ENCODE assay signal across 13 cellular contexts in genomic region chr2:221124542-221125235, GRCh38.
DNase-seq lines count a peak whose midpoint lies in the region; ATAC-seq, FAIRE-seq and TF ChIP-seq lines count a peak whose summit lies in the region.
"Had no signal": no experiment of that assay in that cellular context is flagged by ENCODE, and none has a peak within 500 bp of the region (broad histone marks: within the 10 kb centered on the region; RNA-seq: fewer than 3 reads in every experiment).

No MANE protein-coding gene starts in this region.

- no TSS peak for BruUV-seq in HepG2 (replicated peaks; lab: Mats Ljungman, UMichigan)

- no peak overlapping the region for H3K9ac ChIP-seq in HepG2 (ENCODE audit: insufficient read depth, low read depth, low read length)

- no peaks in the 10 kb centered on the region for H3K4me1 ChIP-seq in HepG2 (ENCODE audit: insufficient read depth, low read length)
- H3K4me1 ChIP-seq: SJSA1, transverse colon had no signal

- no peak for TF ChIP-seq POLR2A in HepG2 (IDR thresholded peaks at IDR 0.05; ENCODE audit: insufficient read depth in 1 of 2, low read depth in 2 of 2, low read length in 2 of 2)

- H3K36me3 ChIP-seq in HepG2 (replicated peaks in 1 of 2; ENCODE audit: control insufficient read depth in 1 of 2, insufficient read depth in 2 of 2, low read length in 2 of 2), result no peaks in the 10 kb centered on the region
- H3K36me3 ChIP-seq: neutrophil, SJSA1, transverse colon had no signal

- no peaks in the 10 kb centered on the region for H3K27me3 ChIP-seq in HepG2 (ENCODE audit: control insufficient read depth in 1 of 2, insufficient read depth in 2 of 2, low read length in 2 of 2)
- H3K27me3 ChIP-seq: neutrophil, SJSA1, transverse colon had no signal

- H3K9me3 Mint-ChIP-seq in WTC11 (peaks cover 28% of the 10 kb centered on the region), nephron (peaks cover 19% of the 10 kb centered on the region)

- no peak for TF ChIP-seq CTCF in WTC11 (IDR thresholded peaks at IDR 0.05)
- TF ChIP-seq CTCF in nephron (IDR thresholded peaks at IDR 0.05; ENCODE audit: unreplicated experiment in 3 of 3), result no peak
- no peak for TF ChIP-seq CTCF in HepG2 (CRISPR knock-in tag; IDR thresholded peaks at IDR 0.05)

- H3K4me1 Mint-ChIP-seq in WTC11, result peaks cover 6% of the 10 kb centered on the region
- H3K4me1 Mint-ChIP-seq in nephron, result peaks cover 17% of the 10 kb centered on the region
- H3K4me1 Mint-ChIP-seq: activated CD4-positive, alpha-beta memory T cell treated with anti-CD3 and anti-CD28 coated beads, Interleukin-2, amount 10 ng/mL, durations not matched to agents 7 days and 5 days; activated naive CD8-positive, alpha-beta T cell treated with anti-CD3 and anti-CD28 coated beads, Interleukin-2, amount 10 ng/mL, durations not matched to agents 7 days and 5 days had no signal

- H2AFZ ChIP-seq in HepG2 (ENCODE audit: low read length), result no peak overlapping the region

- TF ChIP-seq EP300 in HepG2 (IDR thresholded peaks at IDR 0.05; ENCODE audit: low read depth in 2 of 2, low read length in 2 of 2), result no peak
- TF ChIP-seq EP300 in HepG2 (CRISPR knock-in tag; IDR thresholded peaks at IDR 0.05; ENCODE audit: borderline replicate concordance), result no peak

- no peaks in the 10 kb centered on the region for H3K79me2 ChIP-seq in HepG2 (ENCODE audit: insufficient read depth, low read length)

- POLR2A ChIA-PET in WTC11 (lab: Charles Lee) (no interaction called here), HEK293T (lab: Yijun Ruan, JAX) (no interaction called here), HepG2 (lab: Yijun Ruan, JAX) (no interaction called here)

- H3K27me3 Mint-ChIP-seq in WTC11 (ENCODE audit: low read depth), result peaks cover 9% of the 10 kb centered on the region
- peaks cover 13% of the 10 kb centered on the region for H3K27me3 Mint-ChIP-seq in nephron (ENCODE audit: low read depth)
- H3K27me3 Mint-ChIP-seq: activated CD4-positive, alpha-beta memory T cell treated with anti-CD3 and anti-CD28 coated beads, Interleukin-2, amount 10 ng/mL, durations not matched to agents 7 days and 5 days; activated naive CD8-positive, alpha-beta T cell treated with anti-CD3 and anti-CD28 coated beads, Interleukin-2, amount 10 ng/mL, durations not matched to agents 7 days and 5 days had no signal

- H3K27ac Mint-ChIP-seq in WTC11 (no peak overlapping the region), nephron (peak overlapping the region in 2 of 3 experiments; percentile 26 to 57)
- H3K27ac Mint-ChIP-seq: activated CD4-positive, alpha-beta memory T cell treated with anti-CD3 and anti-CD28 coated beads, Interleukin-2, amount 10 ng/mL, durations not matched to agents 7 days and 5 days; activated naive CD8-positive, alpha-beta T cell treated with anti-CD3 and anti-CD28 coated beads, Interleukin-2, amount 10 ng/mL, durations not matched to agents 7 days and 5 days had no signal

- H3K4me3 Mint-ChIP-seq in WTC11 (no peak overlapping the region), nephron (no peak overlapping the region)
- H3K4me3 Mint-ChIP-seq: activated CD4-positive, alpha-beta memory T cell treated with anti-CD3 and anti-CD28 coated beads, Interleukin-2, amount 10 ng/mL, durations not matched to agents 7 days and 5 days; activated naive CD8-positive, alpha-beta T cell treated with anti-CD3 and anti-CD28 coated beads, Interleukin-2, amount 10 ng/mL, durations not matched to agents 7 days and 5 days had no signal

- peak; percentile 95 for ATAC-seq in WTC11
- ATAC-seq in HG03521 (IDR thresholded peaks at IDR 0.05; ENCODE audit: unreplicated experiment), result no peak
- no peak for ATAC-seq in HepG2

- in situ Hi-C loops in HepG2 (cut with HindIII; ENCODE audit: extremely low pct_ligation_motif_present, low pct_unique_long_range_greater_than_20kb), result no loop called here

- TF ChIP-seq RAD21 in HepG2 (CRISPR knock-in tag; IDR thresholded peaks at IDR 0.05), result no peak

- H3K9me3 ChIP-seq in HepG2 (ENCODE audit: low read length), result peaks cover 18% of the 10 kb centered on the region
- H3K9me3 ChIP-seq: neutrophil, SJSA1, transverse colon had no signal

- no peak overlapping the region for H3K4me3 ChIP-seq in HepG2 (replicated peaks in 1 of 3; ENCODE audit: insufficient read depth in 1 of 3, low read depth in 2 of 3, low read length in 3 of 3)
- H3K4me3 ChIP-seq: SJSA1, transverse colon had no signal

- CTCF ChIA-PET in WTC11 (lab: Charles Lee), result no interaction called here
- CTCF ChIA-PET in HEK293T (lab: Yijun Ruan, JAX), result interaction anchor here (0.5 to 0.6 kb wide), 2 partner anchors 22 to 348 kb away, joined by 3 read pairs; no protein-coding TSS in a partner anchor
- CTCF ChIA-PET in HepG2 (lab: Yijun Ruan, JAX; ENCODE audit: low intra/inter-chr PET ratio, low total read pairs), result no interaction called here

- H3K27ac ChIP-seq in HepG2 (ENCODE audit: extremely low read length, insufficient read depth, low read length), result no peak overlapping the region
- H3K27ac ChIP-seq: neutrophil, SJSA1, transverse colon had no signal

- WGBS in HepG2 (ENCODE audit: low lambda C conversion rate), result 2% methylated on average over 8 of the region's 9 CpGs

- intact Hi-C loops in HepG2 (cut with micrococcal nuclease; ENCODE audit: unreplicated experiment), result no loop called here

- no peak for FAIRE-seq in HepG2 (lab: Jason Lieb, UNC)

- DNase-seq in Daoy (ENCODE audit: low read depth) (peak; percentile 66), NCI-H146 treated with DMSO at 0.1 percent for 48 hours (lab: John Stamatoyannopoulos, UW; ENCODE audit: unreplicated experiment) (peak; percentile 1), WTC11 (ENCODE audit: low spot score) (peak; percentile 52), HEK293T (ENCODE audit: extremely low spot score) (no peak), HepG2 (ENCODE audit: low spot score) (no peak), SK-N-DZ (ENCODE audit: low spot score) (no peak)
- DNase-seq: activated CD4-positive, alpha-beta memory T cell treated with anti-CD3 and anti-CD28 coated beads, Interleukin-2, amount 10 ng/mL, durations not matched to agents 7 days and 5 days; activated naive CD8-positive, alpha-beta T cell treated with anti-CD3 and anti-CD28 coated beads, Interleukin-2, amount 10 ng/mL, durations not matched to agents 7 days and 5 days; transverse colon had no signal

- H4K20me1 ChIP-seq in HepG2 (ENCODE audit: insufficient read depth, low read length), result no peaks in the 10 kb centered on the region

- H3K36me3 Mint-ChIP-seq in WTC11, result peaks cover 21% of the 10 kb centered on the region
- peaks cover 6% of the 10 kb centered on the region for H3K36me3 Mint-ChIP-seq in nephron (ENCODE audit: low read depth)
- H3K36me3 Mint-ChIP-seq: activated naive CD8-positive, alpha-beta T cell treated with anti-CD3 and anti-CD28 coated beads, Interleukin-2, amount 10 ng/mL, durations not matched to agents 7 days and 5 days had no signal

- H3K4me2 ChIP-seq in HepG2 (ENCODE audit: low read depth, low read length), result no peak overlapping the region

TF ChIP-seq in WTC11, 78 proteins besides CTCF, POLR2A, EP300 and RAD21 (continues in another document):
- TF ChIP-seq ESRRA (CRISPR knock-in tag; IDR thresholded peaks at IDR 0.05; ENCODE audit: borderline replicate concordance), result no peak
- TF ChIP-seq, protein P1, sequence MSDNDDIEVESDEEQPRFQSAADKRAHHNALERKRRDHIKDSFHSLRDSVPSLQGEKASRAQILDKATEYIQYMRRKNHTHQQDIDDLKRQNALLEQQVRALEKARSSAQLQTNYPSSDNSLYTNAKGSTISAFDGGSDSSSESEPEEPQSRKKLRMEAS (CRISPR knock-in tag; IDR thresholded peaks at IDR 0.05), result no peak
- no peak for TF ChIP-seq SMAD4 (CRISPR knock-in tag; IDR thresholded peaks at IDR 0.05)
- TF ChIP-seq IRF2 (CRISPR knock-in tag; IDR thresholded peaks at IDR 0.05; ENCODE audit: borderline replicate concordance, low read depth), result no peak
- TF ChIP-seq MYBL2 (CRISPR knock-in tag; IDR thresholded peaks at IDR 0.05), result no peak
- no peak for TF ChIP-seq HMGA2 (CRISPR knock-in tag; IDR thresholded peaks at IDR 0.05)
- TF ChIP-seq RELA (CRISPR knock-in tag; IDR thresholded peaks at IDR 0.05; ENCODE audit: borderline replicate concordance), result no peak
- no peak for TF ChIP-seq ZNF396 (CRISPR knock-in tag; IDR thresholded peaks at IDR 0.05; ENCODE audit: borderline replicate concordance)

TF ChIP-seq in HEK293T, 16 proteins besides CTCF, POLR2A, EP300 and RAD21:
- TF ChIP-seq SUZ12 (IDR thresholded peaks at IDR 0.05) (no peak), HDGF (IDR thresholded peaks at IDR 0.05; ENCODE audit: borderline replicate concordance) (no peak), NFRKB (IDR thresholded peaks at IDR 0.05) (no peak), ZNF384 (IDR thresholded peaks at IDR 0.05) (no peak), ELF4 (IDR thresholded peaks at IDR 0.05) (no peak), TARDBP (IDR thresholded peaks at IDR 0.05) (no peak), BHLHE40 (IDR thresholded peaks at IDR 0.05; ENCODE audit: borderline replicate concordance) (no peak), SP1 (IDR thresholded peaks at IDR 0.05) (no peak), ARNT (IDR thresholded peaks at IDR 0.05) (no peak), CTBP1 (IDR thresholded peaks at IDR 0.05; ENCODE audit: borderline replicate concordance) (no peak), FOXM1 (IDR thresholded peaks at IDR 0.05; ENCODE audit: borderline replicate concordance) (no peak)
TF ChIP-seq in HEK293T: peak in this region for 0.

TF ChIP-seq in HepG2, 621 proteins besides CTCF, POLR2A, EP300 and RAD21 (continues in another document):
- TF ChIP-seq, protein P2, sequence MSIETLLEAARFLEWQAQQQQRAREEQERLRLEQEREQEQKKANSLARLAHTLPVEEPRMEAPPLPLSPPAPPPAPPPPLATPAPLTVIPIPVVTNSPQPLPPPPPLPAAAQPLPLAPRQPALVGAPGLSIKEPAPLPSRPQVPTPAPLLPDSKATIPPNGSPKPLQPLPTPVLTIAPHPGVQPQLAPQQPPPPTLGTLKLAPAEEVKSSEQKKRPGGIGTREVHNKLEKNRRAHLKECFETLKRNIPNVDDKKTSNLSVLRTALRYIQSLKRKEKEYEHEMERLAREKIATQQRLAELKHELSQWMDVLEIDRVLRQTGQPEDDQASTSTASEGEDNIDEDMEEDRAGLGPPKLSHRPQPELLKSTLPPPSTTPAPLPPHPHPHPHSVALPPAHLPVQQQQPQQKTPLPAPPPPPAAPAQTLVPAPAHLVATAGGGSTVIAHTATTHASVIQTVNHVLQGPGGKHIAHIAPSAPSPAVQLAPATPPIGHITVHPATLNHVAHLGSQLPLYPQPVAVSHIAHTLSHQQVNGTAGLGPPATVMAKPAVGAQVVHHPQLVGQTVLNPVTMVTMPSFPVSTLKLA (IDR thresholded peaks at IDR 0.05), result no peak
- TF ChIP-seq KLF16 (CRISPR knock-in tag; IDR thresholded peaks at IDR 0.05) (no peak), ZBTB20 (CRISPR knock-in tag; IDR thresholded peaks at IDR 0.05; ENCODE audit: borderline replicate concordance, low read depth) (no peak), SP5 (CRISPR knock-in tag; IDR thresholded peaks at IDR 0.05; ENCODE audit: borderline replicate concordance, low read depth) (no peak), PAF1 (CRISPR knock-in tag; IDR thresholded peaks at IDR 0.05) (no peak)
- TF ChIP-seq, protein P3, sequence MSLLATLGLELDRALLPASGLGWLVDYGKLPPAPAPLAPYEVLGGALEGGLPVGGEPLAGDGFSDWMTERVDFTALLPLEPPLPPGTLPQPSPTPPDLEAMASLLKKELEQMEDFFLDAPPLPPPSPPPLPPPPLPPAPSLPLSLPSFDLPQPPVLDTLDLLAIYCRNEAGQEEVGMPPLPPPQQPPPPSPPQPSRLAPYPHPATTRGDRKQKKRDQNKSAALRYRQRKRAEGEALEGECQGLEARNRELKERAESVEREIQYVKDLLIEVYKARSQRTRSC (CRISPR knock-in tag; IDR thresholded peaks at IDR 0.05; ENCODE audit: low read depth), result no peak

Comparison
In these comparisons a context has a peak if more than half of its experiments do, and no peak if none do; other contexts are left out.
1. DNase-seq: peak in Daoy (single experiment), NCI-H146 treated with DMSO at 0.1 percent for 48 hours (single experiment) and WTC11 (single experiment); none in HEK293T (single experiment), HepG2 (single experiment) and SK-N-DZ (single experiment).